25 cellular contexts compared by ENCODE assay signal in the genomic region with DNA sequence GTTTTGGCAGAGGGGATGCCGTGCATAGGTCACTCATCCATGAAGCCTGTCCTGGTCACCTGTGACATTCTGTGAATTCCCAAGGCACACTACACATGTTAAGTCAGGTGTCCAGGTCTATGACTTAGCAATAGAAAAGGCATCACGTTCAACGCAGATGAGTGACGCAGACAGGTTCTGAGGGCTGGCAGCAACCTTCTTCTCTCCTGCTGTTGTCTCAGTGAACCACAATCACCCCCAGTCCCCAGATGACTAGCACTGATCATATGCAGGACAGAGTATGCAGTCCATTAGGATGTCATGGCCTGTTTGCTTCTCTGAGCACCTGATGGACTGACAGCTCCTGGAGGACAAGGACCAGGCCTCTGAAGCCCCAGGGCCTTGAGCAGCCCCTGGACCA.
"Had no signal": no experiment of that assay in that cellular context is flagged by ENCODE, and none has a peak within 500 bp of the region (broad histone marks: within the 10 kb centered on the region; RNA-seq: fewer than 3 reads in every experiment).

No MANE protein-coding gene starts in this region.

- H3K9me3 Mint-ChIP-seq: activated CD4-positive, alpha-beta T cell treated with anti-CD3 and anti-CD28 coated beads, Interleukin-2, amount 10 ng/mL, durations not matched to agents 7 days and 5 days; activated CD8-positive, alpha-beta T cell treated with anti-CD3 and anti-CD28 coated beads for 36 hours; activated naive CD8-positive, alpha-beta T cell treated with anti-CD3 and anti-CD28 coated beads, Interleukin-2, amount 50 U/mL, for 24 hours; brain; nephron progenitor cell; stimulated activated memory B cell treated with anti-CD40 and anti-IgM and Interleukin-4, amounts not matched to agents 10 μg/mL and 1 μg/mL and 100 μg/mL, for 72 hours had no signal

- DNase-seq: activated CD4-positive, alpha-beta T cell treated with anti-CD3 and anti-CD28 coated beads, Interleukin-2, amount 10 ng/mL, durations not matched to agents 7 days and 5 days; activated CD4-positive, CD25-positive, alpha-beta regulatory T cell treated with anti-CD3 and anti-CD28 coated beads, Interleukin-2, amount 50 U/mL, for 72 hours; activated CD8-positive, alpha-beta memory T cell treated with anti-CD3 and anti-CD28 coated beads, Interleukin-2, amount 10 ng/mL, durations not matched to agents 7 days and 5 days; activated CD8-positive, alpha-beta T cell treated with anti-CD3 and anti-CD28 coated beads for 36 hours; activated effector memory CD4-positive, alpha-beta T cell treated with anti-CD3 and anti-CD28 coated beads, Interleukin-2, amount 50 U/mL, for 16 hours; activated naive CD4-positive, alpha-beta T cell treated with anti-CD3 and anti-CD28 coated beads, Interleukin-2, amount 50 U/mL, for 16 hours; activated naive CD8-positive, alpha-beta T cell treated with anti-CD3 and anti-CD28 coated beads, Interleukin-2, amount 50 U/mL, for 24 hours; activated T-cell treated with anti-CD3 and anti-CD28 coated beads for 4 hours; central memory CD4-positive, alpha-beta T cell; effector memory CD4-positive, alpha-beta T cell; hypothalamus; left colon; mesenchymal stem cell; nephron progenitor cell; right lobe of liver; stimulated activated CD4-positive, alpha-beta T cell treated with anti-CD3 and anti-CD28 coated beads, Interleukin-15, amount 100 ng/mL, for 24 hours; stomach; T-helper 2 cell had no signal

- H3K4me2 ChIP-seq: smooth muscle cell had no signal

- H3K4me3 ChIP-seq: gastroesophageal sphincter, right lobe of liver, smooth muscle cell, stomach, suprapubic skin, vagina had no signal

- H3K9me3 ChIP-seq: gastroesophageal sphincter, right lobe of liver, stomach, suprapubic skin, vagina had no signal

- ATAC-seq: activated CD8-positive, alpha-beta memory T cell treated with anti-CD3 and anti-CD28 coated beads, Interleukin-2, amount 10 ng/mL, durations not matched to agents 7 days and 5 days; activated CD8-positive, alpha-beta T cell treated with anti-CD3 and anti-CD28 coated beads for 36 hours; activated naive CD8-positive, alpha-beta T cell treated with anti-CD3 and anti-CD28 coated beads, Interleukin-2, amount 50 U/mL, for 24 hours; esophagus mucosa; gastroesophageal sphincter; left colon; right lobe of liver; stimulated activated memory B cell treated with anti-CD40 and anti-IgM and Interleukin-4, amounts not matched to agents 10 μg/mL and 1 μg/mL and 100 μg/mL, for 72 hours had no signal

- H3K36me3 Mint-ChIP-seq: activated CD8-positive, alpha-beta memory T cell treated with anti-CD3 and anti-CD28 coated beads, Interleukin-2, amount 10 ng/mL, durations not matched to agents 7 days and 5 days; brain; stimulated activated memory B cell treated with anti-CD40 and anti-IgM and Interleukin-4, amounts not matched to agents 10 μg/mL and 1 μg/mL and 100 μg/mL, for 72 hours had no signal

- H3K4me1 ChIP-seq: gastroesophageal sphincter, right lobe of liver, stomach, suprapubic skin had no signal

- H3K27me3 ChIP-seq: gastroesophageal sphincter, right lobe of liver, suprapubic skin, vagina had no signal

- H3K36me3 ChIP-seq: gastroesophageal sphincter, right lobe of liver, stomach, suprapubic skin, vagina had no signal

- H3K4me3 Mint-ChIP-seq: activated CD4-positive, alpha-beta T cell treated with anti-CD3 and anti-CD28 coated beads, Interleukin-2, amount 10 ng/mL, durations not matched to agents 7 days and 5 days; activated CD8-positive, alpha-beta memory T cell treated with anti-CD3 and anti-CD28 coated beads, Interleukin-2, amount 10 ng/mL, durations not matched to agents 7 days and 5 days; activated CD8-positive, alpha-beta T cell treated with anti-CD3 and anti-CD28 coated beads for 36 hours; activated naive CD8-positive, alpha-beta T cell treated with anti-CD3 and anti-CD28 coated beads, Interleukin-2, amount 50 U/mL, for 24 hours; brain; nephron progenitor cell; stimulated activated memory B cell treated with anti-CD40 and anti-IgM and Interleukin-4, amounts not matched to agents 10 μg/mL and 1 μg/mL and 100 μg/mL, for 72 hours had no signal

- H3K27ac Mint-ChIP-seq: activated CD4-positive, alpha-beta T cell treated with anti-CD3 and anti-CD28 coated beads, Interleukin-2, amount 10 ng/mL, durations not matched to agents 7 days and 5 days; activated CD8-positive, alpha-beta memory T cell treated with anti-CD3 and anti-CD28 coated beads, Interleukin-2, amount 10 ng/mL, durations not matched to agents 7 days and 5 days; activated CD8-positive, alpha-beta T cell treated with anti-CD3 and anti-CD28 coated beads for 36 hours; activated naive CD8-positive, alpha-beta T cell treated with anti-CD3 and anti-CD28 coated beads, Interleukin-2, amount 50 U/mL, for 24 hours; brain; nephron progenitor cell; stimulated activated memory B cell treated with anti-CD40 and anti-IgM and Interleukin-4, amounts not matched to agents 10 μg/mL and 1 μg/mL and 100 μg/mL, for 72 hours had no signal

- H3K4me1 Mint-ChIP-seq: activated CD4-positive, alpha-beta T cell treated with anti-CD3 and anti-CD28 coated beads, Interleukin-2, amount 10 ng/mL, durations not matched to agents 7 days and 5 days; activated CD8-positive, alpha-beta memory T cell treated with anti-CD3 and anti-CD28 coated beads, Interleukin-2, amount 10 ng/mL, durations not matched to agents 7 days and 5 days; activated naive CD8-positive, alpha-beta T cell treated with anti-CD3 and anti-CD28 coated beads, Interleukin-2, amount 50 U/mL, for 24 hours; stimulated activated memory B cell treated with anti-CD40 and anti-IgM and Interleukin-4, amounts not matched to agents 10 μg/mL and 1 μg/mL and 100 μg/mL, for 72 hours had no signal

- H3K27me3 Mint-ChIP-seq: activated CD4-positive, alpha-beta T cell treated with anti-CD3 and anti-CD28 coated beads, Interleukin-2, amount 10 ng/mL, durations not matched to agents 7 days and 5 days; activated CD8-positive, alpha-beta memory T cell treated with anti-CD3 and anti-CD28 coated beads, Interleukin-2, amount 10 ng/mL, durations not matched to agents 7 days and 5 days; activated naive CD8-positive, alpha-beta T cell treated with anti-CD3 and anti-CD28 coated beads, Interleukin-2, amount 50 U/mL, for 24 hours; stimulated activated memory B cell treated with anti-CD40 and anti-IgM and Interleukin-4, amounts not matched to agents 10 μg/mL and 1 μg/mL and 100 μg/mL, for 72 hours had no signal

- H3K27ac ChIP-seq: gastroesophageal sphincter, right lobe of liver, stomach, suprapubic skin, vagina had no signal
